In the genomic region with DNA sequence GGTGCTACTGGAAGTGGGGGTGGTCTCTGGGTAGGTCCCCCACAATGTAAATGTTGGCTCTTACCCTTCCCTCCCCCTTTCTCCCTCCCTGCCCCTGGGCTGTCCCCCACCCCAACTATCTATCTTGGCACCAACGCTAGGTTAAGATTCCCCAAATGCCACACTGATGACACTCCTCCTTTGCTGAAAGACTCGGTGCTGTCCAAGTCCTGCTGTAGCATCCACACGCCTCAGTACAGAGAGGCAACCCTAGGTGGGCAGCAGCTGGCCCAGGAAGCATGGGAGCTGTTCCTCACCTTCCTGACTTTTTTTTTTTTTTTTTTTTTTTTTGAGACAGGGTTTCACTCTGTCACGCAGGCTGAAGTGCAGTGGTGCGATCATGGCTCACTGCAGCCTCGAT, we compare ENCODE assay signal across 23 cellular contexts. TPM values are rescaled to one million over a fixed set of nuclear protein-coding genes. Genes with fewer than 3 reads are reported as not detected.
A peak's percentile ranks its signal among the peaks of the same experiment; 100 is the strongest.
DNase-seq lines count a peak whose midpoint lies in the region; FAIRE-seq lines count a peak whose summit lies in the region.
"Had no signal": no experiment of that assay in that cellular context is flagged by ENCODE, and none has a peak within 500 bp of the region (broad histone marks: within the 10 kb centered on the region; RNA-seq: fewer than 3 reads in every experiment).

No MANE protein-coding gene starts in this region.

- H2BK120ac ChIP-seq in mesendoderm (ENCODE audit: low read depth, low read length) = no peak overlapping the region

- no peak overlapping the region for H3K18ac ChIP-seq in mesendoderm (ENCODE audit: low read length)

- H4K20me1 ChIP-seq in GM23248 (ENCODE audit: insufficient read depth) = no peaks in the 10 kb centered on the region

- H3K4me1 Mint-ChIP-seq in activated T-helper 1 cell treated with anti-CD3 and anti-CD28 coated beads, Interleukin-12 subunit alpha, Interleukin-12 subunit beta, Interleukin-2, Interleukin-4 antibody, amounts not matched to agents 30 ng/mL and 10 ng/mL and 1 ng/mL, durations not matched to agents 14 hours and 24 hours and 36 hours (ENCODE audit: low read depth) = peaks cover 15% of the 10 kb centered on the region

- in situ Hi-C loops in GM23248 (cut with MboI) = no loop called here

- no peaks in the 10 kb centered on the region for H3K9me2 ChIP-seq in GM23248 (ENCODE audit: insufficient read depth)

- H3K56ac ChIP-seq in mesendoderm (ENCODE audit: low read length) = no peak overlapping the region

- no peak overlapping the region for H3K27ac Mint-ChIP-seq in activated T-helper 1 cell treated with anti-CD3 and anti-CD28 coated beads, Interleukin-12 subunit alpha, Interleukin-12 subunit beta, Interleukin-2, Interleukin-4 antibody, amounts not matched to agents 30 ng/mL and 10 ng/mL and 1 ng/mL, durations not matched to agents 14 hours and 24 hours and 36 hours
- H3K27ac Mint-ChIP-seq: CD8-positive, alpha-beta memory T cell had no signal

- no peak overlapping the region for H3K4me3 ChIP-seq in GM23248
- no peak overlapping the region for H3K4me3 ChIP-seq in adipocyte (ENCODE audit: low read length)
- no peak overlapping the region for H3K4me3 ChIP-seq in mesendoderm (ENCODE audit: low read length)
- H3K4me3 ChIP-seq: Peyer's patch had no signal

- H3K4me1 ChIP-seq in GM23248 (ENCODE audit: insufficient read depth) (peaks cover 14% of the 10 kb centered on the region), adipocyte (ENCODE audit: control insufficient read depth, insufficient read depth, low read length) (peaks cover 4% of the 10 kb centered on the region), mesendoderm (ENCODE audit: control insufficient read depth, low read depth, low read length) (no peaks in the 10 kb centered on the region)

- H3K9me3 ChIP-seq in GM23248 (ENCODE audit: low read depth) (no peaks in the 10 kb centered on the region), adipocyte (ENCODE audit: control insufficient read depth, low read length) (no peaks in the 10 kb centered on the region)
- H3K9me3 ChIP-seq: Peyer's patch had no signal

- intact Hi-C loops in activated T-helper 1 cell treated with anti-CD3 and anti-CD28 coated beads, Interleukin-12 subunit alpha, Interleukin-12 subunit beta, Interleukin-2, Interleukin-4 antibody, amounts not matched to agents 30 ng/mL and 10 ng/mL and 1 ng/mL, durations not matched to agents 14 hours and 24 hours and 36 hours (cut with micrococcal nuclease) = no loop called here

- no peak overlapping the region for H3K4me3 Mint-ChIP-seq in activated T-helper 1 cell treated with anti-CD3 and anti-CD28 coated beads, Interleukin-12 subunit alpha, Interleukin-12 subunit beta, Interleukin-2, Interleukin-4 antibody, amounts not matched to agents 30 ng/mL and 10 ng/mL and 1 ng/mL, durations not matched to agents 14 hours and 24 hours and 36 hours
- H3K4me3 Mint-ChIP-seq: CD8-positive, alpha-beta memory T cell; H9 had no signal

- no peak overlapping the region for H2AFZ ChIP-seq in GM23248

- H3K27me3 ChIP-seq in GM23248 (replicated peaks; ENCODE audit: insufficient read depth) (no peaks in the 10 kb centered on the region), adipocyte (replicated peaks; ENCODE audit: control insufficient read depth, insufficient read depth, low read length) (peaks cover 7% of the 10 kb centered on the region), mesendoderm (ENCODE audit: insufficient read depth, low read length, poor library complexity) (no peaks in the 10 kb centered on the region)
- H3K27me3 ChIP-seq: Peyer's patch had no signal

- no peaks in the 10 kb centered on the region for H3K36me3 Mint-ChIP-seq in activated T-helper 1 cell treated with anti-CD3 and anti-CD28 coated beads, Interleukin-12 subunit alpha, Interleukin-12 subunit beta, Interleukin-2, Interleukin-4 antibody, amounts not matched to agents 30 ng/mL and 10 ng/mL and 1 ng/mL, durations not matched to agents 14 hours and 24 hours and 36 hours (ENCODE audit: low read depth)
- H3K36me3 Mint-ChIP-seq: CD8-positive, alpha-beta memory T cell had no signal

- WGBS in GM23248 (ENCODE audit: low coverage in 1 of 2, low lambda C conversion rate in 2 of 2, missing lambda C conversion rate in 2 of 2), 2 experiments = 71% methylated on average over 6 of the region's 6 CpGs
- no CpG with 5 or more reads among the region's 6 CpGs for WGBS in mesendoderm (ENCODE audit: extremely low coverage, insufficient coverage, low lambda C conversion rate)

- H2AK5ac ChIP-seq in mesendoderm (ENCODE audit: low read length) = no peak overlapping the region

- H3F3A ChIP-seq in GM23248 (ENCODE audit: insufficient read depth) = peaks cover 6% of the 10 kb centered on the region; the same call in 1 of the 2 replicates

- no peaks in the 10 kb centered on the region for H3K79me1 ChIP-seq in mesendoderm (ENCODE audit: low read length)

- no peak overlapping the region for H2BK15ac ChIP-seq in mesendoderm (replicated peaks; ENCODE audit: low read depth)

- no peak overlapping the region for H3K23ac ChIP-seq in mesendoderm (ENCODE audit: low read length)

- no peak overlapping the region for H3K4ac ChIP-seq in mesendoderm (ENCODE audit: low read depth, low read length)

- H3K9me3 Mint-ChIP-seq in activated T-helper 1 cell treated with anti-CD3 and anti-CD28 coated beads, Interleukin-12 subunit alpha, Interleukin-12 subunit beta, Interleukin-2, Interleukin-4 antibody, amounts not matched to agents 30 ng/mL and 10 ng/mL and 1 ng/mL, durations not matched to agents 14 hours and 24 hours and 36 hours = no peaks in the 10 kb centered on the region
- H3K9me3 Mint-ChIP-seq: CD8-positive, alpha-beta memory T cell; H9 had no signal

- H2BK5ac ChIP-seq in mesendoderm (ENCODE audit: low read length) = no peak overlapping the region

- no peak overlapping the region for H4K8ac ChIP-seq in mesendoderm (ENCODE audit: low read depth, low read length)

- H3K4me2 ChIP-seq in GM23248 (ENCODE audit: unreplicated experiment) (no peak overlapping the region), mesendoderm (ENCODE audit: low read length) (no peak overlapping the region)

- peaks cover 1% of the 10 kb centered on the region for H3K27me3 Mint-ChIP-seq in activated T-helper 1 cell treated with anti-CD3 and anti-CD28 coated beads, Interleukin-12 subunit alpha, Interleukin-12 subunit beta, Interleukin-2, Interleukin-4 antibody, amounts not matched to agents 30 ng/mL and 10 ng/mL and 1 ng/mL, durations not matched to agents 14 hours and 24 hours and 36 hours (ENCODE audit: insufficient read depth)
- H3K27me3 Mint-ChIP-seq: CD8-positive, alpha-beta memory T cell had no signal

- H3K79me2 ChIP-seq in GM23248 (ENCODE audit: insufficient read depth) (no peaks in the 10 kb centered on the region), mesendoderm (ENCODE audit: control insufficient read depth, insufficient read depth, low read length) (no peaks in the 10 kb centered on the region)

- H3K27ac ChIP-seq in GM23248 (no peak overlapping the region), mesendoderm (ENCODE audit: low read depth, low read length) (no peak overlapping the region)
- H3K27ac ChIP-seq: C4-2B, Peyer's patch had no signal

- no peak for FAIRE-seq in RCC 7860 (lab: Jason Lieb, UNC)
- FAIRE-seq: HepG2 had no signal

- no peak overlapping the region for H3K9ac ChIP-seq in GM23248
- H3K9ac ChIP-seq in adipocyte (ENCODE audit: low read length) = no peak overlapping the region
- no peak overlapping the region for H3K9ac ChIP-seq in mesendoderm (ENCODE audit: low read length)

- H4K5ac ChIP-seq in mesendoderm (ENCODE audit: low read length) = no peak overlapping the region

- H3K36me3 ChIP-seq in GM23248 (ENCODE audit: low read depth) = no peaks in the 10 kb centered on the region
- no peaks in the 10 kb centered on the region for H3K36me3 ChIP-seq in adipocyte (ENCODE audit: control insufficient read depth, insufficient read depth, low read length, severe bottlenecking)
- no peaks in the 10 kb centered on the region for H3K36me3 ChIP-seq in mesendoderm (ENCODE audit: control insufficient read depth, insufficient read depth, low read length)
- H3K36me3 ChIP-seq: Peyer's patch had no signal

- DNase-seq in AG20443 (ENCODE audit: low spot score) (peak; percentile 64), GM23248 (peak; percentile 50), adipocyte (ENCODE audit: low read depth) (peak; percentile 10), mesendoderm (peak; percentile 57), hypothalamus (lab: John Stamatoyannopoulos, UW) (no peak), RCC 7860 (ENCODE audit: low spot score) (no peak)
- no peak for DNase-seq in activated CD4-positive, CD25-positive, alpha-beta regulatory T cell (lab: John Stamatoyannopoulos, UW)
- no peak for DNase-seq in activated T-helper 1 cell treated with anti-CD3 and anti-CD28 coated beads, Interleukin-12 subunit alpha, Interleukin-12 subunit beta, Interleukin-2, Interleukin-4 antibody, amounts not matched to agents 30 ng/mL and 10 ng/mL and 1 ng/mL, durations not matched to agents 14 hours and 24 hours and 36 hours (ENCODE audit: low spot score)
- DNase-seq: Calu3; CD8-positive, alpha-beta memory T cell; DMS153; GF-D8; H9; KG1; NCI-H1105; NCI-H146; NCI-H2029; NCI-H345; NCI-H524 treated with DMSO at 0.1 percent for 48 hours; Peyer's patch; SHP77 had no signal

RNA-seq across cellular contexts. Expression of a gene that starts 3.4 kb away (rescaled TPM):
- 54.8 and 59.6 TPM in 2 replicates for total RNA-seq in GM23248 (2014; rRNA removed; shearing (Covaris generic))
- polyA plus RNA-seq in GM23248 (2016; fragmentation: Nextera tagmentation; extraction: Ambion mirVana) = 41.6 and 45.7 TPM in 2 replicates
- 13.9 TPM for polyA plus RNA-seq in mesendoderm (2013, experiment 1 of 2)
- polyA plus RNA-seq in mesendoderm (2013, experiment 2 of 2) = 13.1 TPM
- 65.4 and 68.1 TPM in 2 replicates for total RNA-seq in activated T-helper 1 cell treated with anti-CD3 and anti-CD28 coated beads, Interleukin-12 subunit alpha, Interleukin-12 subunit beta, Interleukin-2, Interleukin-4 antibody, amounts not matched to agents 30 ng/mL and 10 ng/mL and 1 ng/mL, durations not matched to agents 14 hours and 24 hours and 36 hours

RNA-seq across cellular contexts. Expression of a gene that starts 28.6 kb away (rescaled TPM):
- 68.2 and 72.0 TPM in 2 replicates for total RNA-seq in GM23248 (2014; rRNA removed; shearing (Covaris generic))
- polyA plus RNA-seq in GM23248 (2016; fragmentation: Nextera tagmentation; extraction: Ambion mirVana) = 48.5 and 50.1 TPM in 2 replicates
- polyA plus RNA-seq in mesendoderm (2013, experiment 1 of 2) = 57.1 TPM
- polyA plus RNA-seq in mesendoderm (2013, experiment 2 of 2) = 58.0 TPM
- 18.0 and 20.1 TPM in 2 replicates for total RNA-seq in activated T-helper 1 cell treated with anti-CD3 and anti-CD28 coated beads, Interleukin-12 subunit alpha, Interleukin-12 subunit beta, Interleukin-2, Interleukin-4 antibody, amounts not matched to agents 30 ng/mL and 10 ng/mL and 1 ng/mL, durations not matched to agents 14 hours and 24 hours and 36 hours

RNA-seq across cellular contexts. Expression of a gene that starts 28.9 kb away (rescaled TPM):
- total RNA-seq in GM23248 (2014; rRNA removed; shearing (Covaris generic)) = 44.5 and 46.7 TPM in 2 replicates
- 16.9 and 17.2 TPM in 2 replicates for polyA plus RNA-seq in GM23248 (2016; fragmentation: Nextera tagmentation; extraction: Ambion mirVana)
- polyA plus RNA-seq in mesendoderm (2013, experiment 1 of 2) = 13.0 TPM
- 11.7 TPM for polyA plus RNA-seq in mesendoderm (2013, experiment 2 of 2)
- total RNA-seq in activated T-helper 1 cell treated with anti-CD3 and anti-CD28 coated beads, Interleukin-12 subunit alpha, Interleukin-12 subunit beta, Interleukin-2, Interleukin-4 antibody, amounts not matched to agents 30 ng/mL and 10 ng/mL and 1 ng/mL, durations not matched to agents 14 hours and 24 hours and 36 hours = 6.9 and 8.2 TPM in 2 replicates

Comparison
In these comparisons a context has a peak if more than half of its experiments do, and no peak if none do; other contexts are left out.
1. DNase-seq: peak in AG20443 (single experiment), GM23248 (single experiment), adipocyte (single experiment) and mesendoderm (single experiment); none in activated CD4-positive, CD25-positive, alpha-beta regulatory T cell (0 of 4), hypothalamus (0 of 51), RCC 7860 (single experiment) and activated T-helper 1 cell treated with anti-CD3 and anti-CD28 coated beads, Interleukin-12 subunit alpha, Interleukin-12 subunit beta, Interleukin-2, Interleukin-4 antibody, amounts not matched to agents 30 ng/mL and 10 ng/mL and 1 ng/mL, durations not matched to agents 14 hours and 24 hours and 36 hours (single experiment).